29 cellular contexts compared by ENCODE assay signal in genomic region chr7:41715000-41715399, GRCh38.
"Had no signal": no experiment of that assay in that cellular context is flagged by ENCODE, and none has a peak within 500 bp of the region (broad histone marks: within the 10 kb centered on the region; RNA-seq: fewer than 3 reads in every experiment).

No MANE protein-coding gene starts in this region.

- H3K36me3 ChIP-seq: stomach, suprapubic skin, thoracic aorta, thyroid gland, tibial artery, tibial nerve, transverse colon, upper lobe of left lung, upper lobe of right lung, uterus, vagina had no signal

- DNase-seq: stimulated activated CD4-positive, alpha-beta T cell treated with anti-CD3 and anti-CD28 coated beads, Interleukin-2, amount 100 ng/mL, for 48 hours; stimulated activated CD4-positive, alpha-beta T cell treated with anti-CD3 and anti-CD28 coated beads, Interleukin-4, amount 100 ng/mL, for 1 hour; stimulated activated CD4-positive, alpha-beta T cell treated with anti-CD3 and anti-CD28 coated beads, Interleukin-4, amount 100 ng/mL, for 24 hours; stimulated activated CD4-positive, alpha-beta T cell treated with anti-CD3 and anti-CD28 coated beads, Interleukin-4, amount 100 ng/mL, for 4 hours; stimulated activated CD8-positive, alpha-beta memory T cell treated with anti-CD3 and anti-CD28 coated beads, Interleukin-4, amount 100 ng/mL, for 48 hours; stimulated activated naive B cell treated with anti-CD40 and anti-IgM and Interleukin-4, amounts not matched to agents 10 μg/mL and 1 μg/mL and 100 μg/mL, for 72 hours; stimulated activated naive CD4-positive, alpha-beta T cell; stimulated activated naive CD4-positive, alpha-beta T cell treated with Interleukin-2 at 50 U/mL for 16 hours; stimulated activated naive CD8-positive, alpha-beta T cell treated with anti-CD3 and anti-CD28 coated beads, Interleukin-15, amount 100 ng/mL, for 72 hours; stimulated activated naive CD8-positive, alpha-beta T cell treated with anti-CD3 and anti-CD28 coated beads, Interleukin-15, Interleukin-2, amounts not matched to agents 100 U/mL and 50 U/mL, for 24 hours; stomach; substantia nigra; testis; thyroid gland; tibial artery; transverse colon; trophoblast cell; upper lobe of left lung; upper lobe of right lung; uterus had no signal

- FAIRE-seq: urothelium cell line had no signal

- H3K9me3 Mint-ChIP-seq: stimulated activated effector memory CD8-positive, alpha-beta T cell treated with anti-CD3 and anti-CD28 coated beads, Interleukin-12 subunit alpha, Interleukin-12 subunit beta, amount 100 ng/mL, for 72 hours; stimulated activated memory B cell treated with anti-CD40 and anti-IgM and Interleukin-4, amounts not matched to agents 10 μg/mL and 1 μg/mL and 100 μg/mL, for 72 hours; stimulated activated naive B cell treated with anti-CD40 and anti-IgM and Interleukin-4, amounts not matched to agents 10 μg/mL and 1 μg/mL and 100 μg/mL, for 72 hours; stimulated activated naive CD8-positive, alpha-beta T cell treated with anti-CD3 and anti-CD28 coated beads, Interleukin-15, amount 100 ng/mL, for 72 hours; stimulated activated naive CD8-positive, alpha-beta T cell treated with anti-CD3 and anti-CD28 coated beads, Interleukin-15, Interleukin-2, amounts not matched to agents 100 ng/mL and 50 ng/mL, for 24 hours; type B pancreatic cell had no signal

- ATAC-seq: stimulated activated effector memory CD8-positive, alpha-beta T cell treated with anti-CD3 and anti-CD28 coated beads, Interleukin-12 subunit alpha, Interleukin-12 subunit beta, amount 100 ng/mL, for 72 hours; stimulated activated memory B cell treated with anti-CD40 and anti-IgM and Interleukin-4, amounts not matched to agents 10 μg/mL and 1 μg/mL and 100 μg/mL, for 72 hours; stimulated activated naive B cell treated with anti-CD40 and anti-IgM and Interleukin-4, amounts not matched to agents 10 μg/mL and 1 μg/mL and 100 μg/mL, for 72 hours; stimulated activated naive CD8-positive, alpha-beta T cell treated with anti-CD3 and anti-CD28 coated beads, Interleukin-15, amount 100 ng/mL, for 72 hours; stimulated activated naive CD8-positive, alpha-beta T cell treated with anti-CD3 and anti-CD28 coated beads, Interleukin-15, Interleukin-2, amounts not matched to agents 100 U/mL and 50 U/mL, for 24 hours; upper lobe of right lung had no signal

- H3K4me3 Mint-ChIP-seq: stimulated activated effector memory CD8-positive, alpha-beta T cell treated with anti-CD3 and anti-CD28 coated beads, Interleukin-12 subunit alpha, Interleukin-12 subunit beta, amount 100 ng/mL, for 72 hours; stimulated activated memory B cell treated with anti-CD40 and anti-IgM and Interleukin-4, amounts not matched to agents 10 μg/mL and 1 μg/mL and 100 μg/mL, for 72 hours; stimulated activated naive B cell treated with anti-CD40 and anti-IgM and Interleukin-4, amounts not matched to agents 10 μg/mL and 1 μg/mL and 100 μg/mL, for 72 hours; stimulated activated naive CD8-positive, alpha-beta T cell treated with anti-CD3 and anti-CD28 coated beads, Interleukin-15, amount 100 ng/mL, for 72 hours; stimulated activated naive CD8-positive, alpha-beta T cell treated with anti-CD3 and anti-CD28 coated beads, Interleukin-15, Interleukin-2, amounts not matched to agents 100 ng/mL and 50 ng/mL, for 24 hours; type B pancreatic cell had no signal

- H3K27ac Mint-ChIP-seq: stimulated activated effector memory CD8-positive, alpha-beta T cell treated with anti-CD3 and anti-CD28 coated beads, Interleukin-12 subunit alpha, Interleukin-12 subunit beta, amount 100 ng/mL, for 72 hours; stimulated activated memory B cell treated with anti-CD40 and anti-IgM and Interleukin-4, amounts not matched to agents 10 μg/mL and 1 μg/mL and 100 μg/mL, for 72 hours; stimulated activated naive B cell treated with anti-CD40 and anti-IgM and Interleukin-4, amounts not matched to agents 10 μg/mL and 1 μg/mL and 100 μg/mL, for 72 hours; stimulated activated naive CD8-positive, alpha-beta T cell treated with anti-CD3 and anti-CD28 coated beads, Interleukin-15, amount 100 ng/mL, for 72 hours; stimulated activated naive CD8-positive, alpha-beta T cell treated with anti-CD3 and anti-CD28 coated beads, Interleukin-15, Interleukin-2, amounts not matched to agents 100 ng/mL and 50 ng/mL, for 24 hours; type B pancreatic cell had no signal

- H3K4me3 ChIP-seq: stomach, suprapubic skin, testis, thoracic aorta, thyroid gland, tibial artery, tibial nerve, transverse colon, upper lobe of left lung, upper lobe of right lung, uterus, vagina had no signal

- H3K36me3 Mint-ChIP-seq: stimulated activated effector memory CD8-positive, alpha-beta T cell treated with anti-CD3 and anti-CD28 coated beads, Interleukin-12 subunit alpha, Interleukin-12 subunit beta, amount 100 ng/mL, for 72 hours; stimulated activated memory B cell treated with anti-CD40 and anti-IgM and Interleukin-4, amounts not matched to agents 10 μg/mL and 1 μg/mL and 100 μg/mL, for 72 hours; stimulated activated naive B cell treated with anti-CD40 and anti-IgM and Interleukin-4, amounts not matched to agents 10 μg/mL and 1 μg/mL and 100 μg/mL, for 72 hours; type B pancreatic cell had no signal

- H3K27me3 ChIP-seq: suprapubic skin, testis, thyroid gland, tibial artery, transverse colon, upper lobe of left lung, uterus, vagina had no signal

- H3K27ac ChIP-seq: stomach, suprapubic skin, testis, thoracic aorta, thyroid gland, tibial artery, tibial nerve, transverse colon, upper lobe of left lung, upper lobe of right lung, uterus, vagina had no signal

- H3K9me3 ChIP-seq: stomach, suprapubic skin, testis, thoracic aorta, thyroid gland, tibial artery, tibial nerve, transverse colon, upper lobe of left lung, upper lobe of right lung, uterus, vagina had no signal

- H3K4me1 ChIP-seq: stomach, suprapubic skin, testis, thyroid gland, tibial artery, tibial nerve, transverse colon, upper lobe of left lung, upper lobe of right lung, uterus, vagina had no signal

- H3K4me1 Mint-ChIP-seq: stimulated activated effector memory CD8-positive, alpha-beta T cell treated with anti-CD3 and anti-CD28 coated beads, Interleukin-12 subunit alpha, Interleukin-12 subunit beta, amount 100 ng/mL, for 72 hours; stimulated activated memory B cell treated with anti-CD40 and anti-IgM and Interleukin-4, amounts not matched to agents 10 μg/mL and 1 μg/mL and 100 μg/mL, for 72 hours; stimulated activated naive CD8-positive, alpha-beta T cell treated with anti-CD3 and anti-CD28 coated beads, Interleukin-15, amount 100 ng/mL, for 72 hours had no signal

- H3K27me3 Mint-ChIP-seq: stimulated activated memory B cell treated with anti-CD40 and anti-IgM and Interleukin-4, amounts not matched to agents 10 μg/mL and 1 μg/mL and 100 μg/mL, for 72 hours; stimulated activated naive CD8-positive, alpha-beta T cell treated with anti-CD3 and anti-CD28 coated beads, Interleukin-15, amount 100 ng/mL, for 72 hours; stimulated activated naive CD8-positive, alpha-beta T cell treated with anti-CD3 and anti-CD28 coated beads, Interleukin-15, Interleukin-2, amounts not matched to agents 100 ng/mL and 50 ng/mL, for 24 hours; type B pancreatic cell had no signal
